In the genomic region with DNA sequence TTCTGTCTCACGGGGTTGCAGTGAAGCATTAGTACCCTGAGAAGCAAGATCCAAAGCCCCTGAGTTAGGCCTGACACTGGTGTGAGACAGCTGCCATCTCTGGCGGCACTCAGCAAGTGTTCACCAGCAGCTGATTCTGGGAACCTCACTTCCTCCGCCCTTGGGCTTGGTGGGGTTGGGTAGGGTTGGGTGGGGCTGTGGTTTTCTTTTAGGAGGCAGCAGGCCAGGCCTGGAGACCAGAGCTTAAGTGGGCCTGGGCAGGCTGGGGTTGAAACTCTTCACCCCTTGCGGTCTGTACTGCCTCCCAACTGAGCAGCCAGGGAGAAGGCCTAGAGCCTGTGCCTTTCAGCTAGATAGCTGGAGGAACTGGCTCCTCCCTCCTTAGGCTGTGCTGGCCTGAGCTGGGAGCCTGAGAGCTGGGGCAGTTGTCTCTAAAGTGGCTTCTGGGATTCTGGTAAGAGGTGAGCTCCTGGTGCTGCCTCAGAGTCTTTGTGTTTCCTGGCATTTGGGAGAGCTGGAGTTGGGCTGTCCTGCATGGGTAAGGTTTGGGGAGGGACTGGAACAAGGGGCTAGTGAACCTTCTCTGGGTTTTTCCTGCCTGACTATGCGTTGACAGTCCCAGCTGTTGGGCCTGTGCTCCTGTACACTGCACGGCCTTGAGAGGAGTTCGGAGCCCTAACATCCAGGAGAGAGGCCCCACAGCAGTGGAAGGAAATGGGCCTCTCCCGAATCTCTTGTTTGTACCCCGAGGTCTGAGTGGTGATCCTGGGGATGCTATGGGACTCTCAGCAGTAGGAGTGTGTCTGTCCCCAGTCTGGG, we compare ENCODE assay signal across 8 cellular contexts. TPM values are rescaled to one million over a fixed set of nuclear protein-coding genes. Genes with fewer than 3 reads are reported as not detected.
A peak's percentile ranks its signal among the peaks of the same experiment; 100 is the strongest.
DNase-seq lines count a peak whose midpoint lies in the region; ATAC-seq and TF ChIP-seq lines count a peak whose summit lies in the region.

No MANE protein-coding gene starts in this region.

- H3K4me1 ChIP-seq in Peyer's patch = peaks cover 19 to 87% (median 46%) of the 10 kb centered on the region in 4 donors

- H3K27me3 ChIP-seq in Peyer's patch = no peaks in the 10 kb centered on the region

- no peaks in the 10 kb centered on the region for H3K36me3 ChIP-seq in Peyer's patch

- intact Hi-C loops in Right ventricle myocardium inferior (cut with DNase I) = no loop called here

- DNase-seq in AG08396 (ENCODE audit: low spot score) (peak; percentile 53), Peyer's patch (peak; percentile 71 to 91 (median 87)), Right ventricle myocardium inferior (ENCODE audit: missing footprints) (peak; percentile 86), NCI-H1092 (lab: John Stamatoyannopoulos, UW) (no peak)
- DNase-seq in activated naive CD4-positive, alpha-beta T cell treated with Interleukin-2 at 50 U/mL for 16 hours = peak; percentile 66

- peak; percentile 40 for ATAC-seq in GM18861 (IDR thresholded peaks at IDR 0.05; ENCODE audit: unreplicated experiment)
- peak; percentile 43 for ATAC-seq in HG03045 (IDR thresholded peaks at IDR 0.05; ENCODE audit: unreplicated experiment)
- peak; percentile 35 for ATAC-seq in Right ventricle myocardium inferior

- H3K27ac ChIP-seq in Peyer's patch = peak overlapping the region; percentile 52 to 95 (median 74)
- peak overlapping the region; percentile 36 to 99 (median 87) for H3K27ac ChIP-seq in skin epidermis

- H3K9me3 ChIP-seq in Peyer's patch = no peaks in the 10 kb centered on the region

- peak overlapping the region in 3 of 4 donors; percentile 10 to 26 (median 16) for H3K4me3 ChIP-seq in Peyer's patch
- peak overlapping the region in 5 of 7 experiments; percentile 2 to 17 (median 7) for H3K4me3 ChIP-seq in skin epidermis

- TF ChIP-seq POLR2A in Peyer's patch (IDR thresholded peaks at IDR 0.05) = peak in 1 of 2 donors; percentile 23

- peak in 1 of 6 experiments; percentile 14 for TF ChIP-seq CTCF in Peyer's patch (IDR thresholded peaks at IDR 0.05)

RNA-seq across cellular contexts. Expression of a gene that starts 5.1 kb away (rescaled TPM):
- total RNA-seq in Peyer's patch (10 to 100 TPM; 51.2 to 72.0 (median 68.0) TPM), Right ventricle myocardium inferior (38.7 TPM)

RNA-seq across cellular contexts. Expression of a gene that starts 50.9 kb away (rescaled TPM):
- total RNA-seq in Peyer's patch = 10 to 100 TPM; 27.2 to 89.3 (median 60.3) TPM
- total RNA-seq in Right ventricle myocardium inferior = 102 TPM
